ENCODE assay signal across 8 cellular contexts in the genomic region with DNA sequence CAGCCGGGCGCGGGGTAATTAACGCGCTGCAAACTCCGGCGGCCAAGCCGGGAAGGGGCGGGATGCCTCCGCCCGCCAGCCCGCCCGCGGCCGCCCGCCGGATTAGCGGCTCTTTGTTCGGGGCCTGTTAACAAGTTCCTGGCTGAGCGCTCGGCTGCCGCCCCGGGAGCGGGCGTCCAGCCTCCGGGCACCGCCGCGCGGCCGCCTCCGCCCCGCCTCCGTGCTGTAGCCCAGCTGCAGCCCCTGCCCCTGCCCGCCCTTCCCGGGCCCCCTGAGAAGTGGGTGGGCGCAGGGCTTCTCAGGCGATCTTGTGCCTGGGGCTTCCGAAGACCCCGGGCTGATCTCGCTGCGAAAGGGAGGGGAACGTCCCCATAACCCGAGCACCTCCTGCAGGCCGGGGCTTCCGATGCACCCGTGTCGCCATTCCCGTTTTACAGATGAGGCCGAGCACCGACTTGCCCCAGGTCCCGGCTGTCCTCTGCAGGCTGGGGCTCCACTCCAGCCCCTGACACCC. TPM values are rescaled to one million over a fixed set of nuclear protein-coding genes. Genes with fewer than 3 reads are reported as not detected.
DNase-seq lines count a peak whose midpoint lies in the region; ATAC-seq and TF ChIP-seq lines count a peak whose summit lies in the region.

No MANE protein-coding gene starts in this region.

- DNase-seq in ACHN (peak; percentile 25), glutamatergic neuron (peak; percentile 79), gastrocnemius medialis (no peak), Ammon's horn (ENCODE audit: low spot score) (no peak), inferior parietal cortex (ENCODE audit: extremely low spot score) (no peak)

- no peaks in the 10 kb centered on the region for H3K36me3 ChIP-seq in gastrocnemius medialis

- in situ Hi-C loops in ACHN (cut with HindIII; ENCODE audit: low pct_ligation_motif_present, low pct_unique_long_range_greater_than_20kb, low sequenced_read_pairs) = loop anchor here (25.0 kb wide), 1 partner anchor 94 kb away; no protein-coding TSS in a partner anchor
- in situ Hi-C loops in gastrocnemius medialis (cut with MboI; ENCODE audit: low sequenced_read_pairs in 4 of 4) = no loop called here

- no peaks in the 10 kb centered on the region for H3K4me1 ChIP-seq in gastrocnemius medialis

- TF ChIP-seq POLR2A in gastrocnemius medialis (IDR thresholded peaks at IDR 0.05) = no peak

- H3K9me3 Mint-ChIP-seq in glutamatergic neuron (ENCODE audit: unreplicated experiment) = peaks cover 2% of the 10 kb centered on the region

- H3K27ac ChIP-seq in VCaP (peak overlapping the region; percentile 88), gastrocnemius medialis (no peak overlapping the region)

- intact Hi-C loops in gastrocnemius medialis (cut with DNase I; ENCODE audit: low total_unique reads) = no loop called here

- H3K27me3 Mint-ChIP-seq in glutamatergic neuron (ENCODE audit: unreplicated experiment) = peaks cover 6% of the 10 kb centered on the region

- H3K4me3 Mint-ChIP-seq in glutamatergic neuron (ENCODE audit: unreplicated experiment) = peak overlapping the region; percentile 52

- no peaks in the 10 kb centered on the region for H3K9me3 ChIP-seq in gastrocnemius medialis

- H3K4me3 ChIP-seq in gastrocnemius medialis = peak overlapping the region in 3 of 4 donors; percentile 25 to 39 (median 36)

- H3K4me1 Mint-ChIP-seq in glutamatergic neuron (ENCODE audit: low read depth, unreplicated experiment) = peaks cover 8% of the 10 kb centered on the region

- H3K36me3 Mint-ChIP-seq in glutamatergic neuron (ENCODE audit: unreplicated experiment) = no peaks in the 10 kb centered on the region

- peaks cover 44 to 67% (median 46%) of the 10 kb centered on the region in 3 donors for H3K27me3 ChIP-seq in gastrocnemius medialis

- ATAC-seq in HG03439 (IDR thresholded peaks at IDR 0.05; ENCODE audit: unreplicated experiment) (peak; percentile 25), gastrocnemius medialis (no peak)

- H3K27ac Mint-ChIP-seq in glutamatergic neuron (ENCODE audit: unreplicated experiment) = no peak overlapping the region

- TF ChIP-seq CTCF in GM12873 (IDR thresholded peaks at IDR 0.05; ENCODE audit: insufficient read depth, low read depth, low read length, missing control alignments) (peak; percentile 37), VCaP (conservative IDR thresholded peaks at IDR 0.05) (peak; percentile 90), glutamatergic neuron (IDR thresholded peaks at IDR 0.05; ENCODE audit: partially characterized antibody, unreplicated experiment) (peak; percentile 59), gastrocnemius medialis (IDR thresholded peaks at IDR 0.05 in 4 of 5, conservative IDR thresholded peaks at IDR 0.05 in 1 of 5) (no peak)

RNA-seq across cellular contexts. Expression of a gene that starts 7.6 kb away (rescaled TPM):
- total RNA-seq in glutamatergic neuron (ENCODE audit: unreplicated experiment) (5.6 TPM), gastrocnemius medialis (under 1 TPM in 2 of 4 donors, not detected in 2; 0.10 to 0.55 TPM)

Comparison
In these comparisons a context has a peak if more than half of its experiments do, and no peak if none do; other contexts are left out.
1. DNase-seq: peak in ACHN (single experiment) and glutamatergic neuron (single experiment); none in gastrocnemius medialis (0 of 2), Ammon's horn (single experiment) and inferior parietal cortex (single experiment).
2. CTCF ChIP-seq: peak in GM12873 (single experiment), VCaP (single experiment) and glutamatergic neuron (single experiment); none in gastrocnemius medialis (0 of 5).